Comparison of ENCODE assay signal across 20 cellular contexts in the genomic region with DNA sequence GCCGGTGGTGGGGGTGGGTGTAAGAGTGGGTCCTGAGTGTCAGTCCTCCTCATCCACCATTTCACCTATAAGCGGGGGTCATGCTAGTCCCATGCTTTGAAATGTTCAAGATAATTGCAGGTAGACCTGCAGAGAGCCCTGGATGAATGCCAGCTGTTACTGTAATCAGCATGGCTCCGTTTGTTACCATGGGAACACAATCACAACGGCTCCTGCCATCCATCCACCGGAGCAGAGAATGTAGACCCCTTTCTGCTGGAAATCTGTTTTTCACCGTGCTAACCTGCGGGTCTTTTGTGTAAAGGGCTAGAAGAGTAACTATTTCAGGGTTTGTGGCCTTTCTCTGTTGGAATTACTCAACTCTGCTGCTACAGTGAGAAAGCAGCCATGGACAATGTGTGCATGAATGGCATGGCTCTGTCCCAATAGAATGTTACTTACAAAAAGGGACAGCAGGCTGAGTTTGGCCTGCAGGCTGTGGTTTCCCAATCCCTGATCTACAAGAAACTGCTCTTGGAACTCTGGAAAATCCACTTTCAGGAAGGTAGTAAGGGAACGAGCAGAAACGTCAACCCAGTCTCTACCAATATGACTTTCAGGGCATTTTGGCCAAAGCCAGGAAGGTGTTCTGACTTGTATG. TPM values are rescaled to one million over a fixed set of nuclear protein-coding genes. Genes with fewer than 3 reads are reported as not detected.
DNase-seq lines count a peak whose midpoint lies in the region; FAIRE-seq and TF ChIP-seq lines count a peak whose summit lies in the region.
"Had no signal": no experiment of that assay in that cellular context is flagged by ENCODE, and none has a peak within 500 bp of the region (broad histone marks: within the 10 kb centered on the region; RNA-seq: fewer than 3 reads in every experiment).

No MANE protein-coding gene starts in this region.

- no peak overlapping the region for H3K4me3 Mint-ChIP-seq in activated CD4-positive, alpha-beta T cell treated with anti-CD3 and anti-CD28 coated beads, Interleukin-2, amount 10 ng/mL, durations not matched to agents 24 days and 14 days
- H3K4me3 Mint-ChIP-seq: activated naive CD8-positive, alpha-beta T cell; naive B cell had no signal

- no peaks in the 10 kb centered on the region for H3K9me3 Mint-ChIP-seq in activated CD4-positive, alpha-beta T cell treated with anti-CD3 and anti-CD28 coated beads, Interleukin-2, amount 10 ng/mL, durations not matched to agents 24 days and 14 days
- H3K9me3 Mint-ChIP-seq: naive B cell had no signal

- no peak for FAIRE-seq in urothelium cell line (lab: Jason Lieb, UNC)
- no peak for FAIRE-seq in RCC 7860 (lab: Jason Lieb, UNC)
- FAIRE-seq: endothelial cell of umbilical vein, G401.6, GM18507 had no signal

- intact Hi-C loops in activated CD4-positive, alpha-beta T cell treated with anti-CD3 and anti-CD28 coated beads, Interleukin-2, amount 10 ng/mL, durations not matched to agents 24 days and 14 days (cut with micrococcal nuclease): no loop called here

- DNase-seq in COLO668 (lab: John Stamatoyannopoulos, UW; ENCODE audit: unreplicated experiment) (peak; percentile 25), HT-29 (ENCODE audit: low spot score) (peak; percentile 12), NCI-H345 treated with DMSO at 0.1 percent for 48 hours (lab: John Stamatoyannopoulos, UW; ENCODE audit: unreplicated experiment) (peak; percentile 66), fibroblast of pulmonary artery (ENCODE audit: low read depth) (peak; percentile 50), H4 (ENCODE audit: low spot score) (no peak), urothelium cell line (ENCODE audit: low spot score) (no peak), RCC 7860 (ENCODE audit: low spot score) (no peak)
- DNase-seq in activated CD4-positive, alpha-beta T cell treated with anti-CD3 and anti-CD28 coated beads, Interleukin-2, amount 10 ng/mL, durations not matched to agents 24 days and 14 days: no peak
- DNase-seq: cerebellar nuclear complex; left cardiac atrium; naive B cell; SJCRH30; stimulated activated naive CD4-positive, alpha-beta T cell treated with Interleukin-2 at 50 U/mL for 16 hours had no signal

- H3K36me3 Mint-ChIP-seq in activated CD4-positive, alpha-beta T cell treated with anti-CD3 and anti-CD28 coated beads, Interleukin-2, amount 10 ng/mL, durations not matched to agents 24 days and 14 days (ENCODE audit: low read depth): no peaks in the 10 kb centered on the region

- H3K4me3 ChIP-seq in fibroblast of pulmonary artery (replicated peaks; ENCODE audit: low read depth, low read length): no peak overlapping the region
- H3K4me3 ChIP-seq: BLaER1, HAP-1, right atrium auricular region, SJCRH30 had no signal

- no peak overlapping the region for H3K27ac Mint-ChIP-seq in activated CD4-positive, alpha-beta T cell treated with anti-CD3 and anti-CD28 coated beads, Interleukin-2, amount 10 ng/mL, durations not matched to agents 24 days and 14 days
- H3K27ac Mint-ChIP-seq: activated naive CD8-positive, alpha-beta T cell had no signal

- H3K4me1 Mint-ChIP-seq in activated CD4-positive, alpha-beta T cell treated with anti-CD3 and anti-CD28 coated beads, Interleukin-2, amount 10 ng/mL, durations not matched to agents 24 days and 14 days: no peaks in the 10 kb centered on the region

- TF ChIP-seq CTCF in fibroblast of pulmonary artery (IDR thresholded peaks at IDR 0.05; ENCODE audit: low read length, missing control alignments): no peak

- no peaks in the 10 kb centered on the region for H3K27me3 Mint-ChIP-seq in activated CD4-positive, alpha-beta T cell treated with anti-CD3 and anti-CD28 coated beads, Interleukin-2, amount 10 ng/mL, durations not matched to agents 24 days and 14 days
- H3K27me3 Mint-ChIP-seq: activated naive CD8-positive, alpha-beta T cell; naive B cell had no signal

RNA-seq across cellular contexts. Expression of a gene that starts 36.1 kb away (rescaled TPM):
- total RNA-seq in HT-29 (2014; rRNA removed; shearing (Covaris generic)): 38.4 and 39.9 TPM in 2 replicates
- total RNA-seq in activated CD4-positive, alpha-beta T cell treated with anti-CD3 and anti-CD28 coated beads, Interleukin-2, amount 10 ng/mL, durations not matched to agents 24 days and 14 days: 47.5 and 48.5 TPM in 2 replicates
- total RNA-seq in H4 (2014; rRNA removed; shearing (Covaris generic)): 15.7 and 23.4 TPM in 2 replicates

RNA-seq across cellular contexts. Expression of a gene that starts 36.5 kb away (rescaled TPM):
- 16.8 and 17.4 TPM in 2 replicates for total RNA-seq in HT-29 (2014; rRNA removed; shearing (Covaris generic))
- total RNA-seq in activated CD4-positive, alpha-beta T cell treated with anti-CD3 and anti-CD28 coated beads, Interleukin-2, amount 10 ng/mL, durations not matched to agents 24 days and 14 days: 28.9 and 32.2 TPM in 2 replicates
- total RNA-seq in H4 (2014; rRNA removed; shearing (Covaris generic)): 53.4 and 72.6 TPM in 2 replicates

Comparison
In these comparisons a context has a peak if more than half of its experiments do, and no peak if none do; other contexts are left out.
1. DNase-seq: peak in COLO668 (single experiment), HT-29 (single experiment), NCI-H345 treated with DMSO at 0.1 percent for 48 hours (single experiment) and fibroblast of pulmonary artery (single experiment); none in activated CD4-positive, alpha-beta T cell treated with anti-CD3 and anti-CD28 coated beads, Interleukin-2, amount 10 ng/mL, durations not matched to agents 24 days and 14 days (single experiment), H4 (single experiment), urothelium cell line (single experiment) and RCC 7860 (single experiment).